10 cellular contexts compared by ENCODE assay signal in genomic region chr11:62245271-62245753, GRCh38. TPM values are rescaled to one million over a fixed set of nuclear protein-coding genes. Genes with fewer than 3 reads are reported as not detected.
DNase-seq lines count a peak whose midpoint lies in the region; ATAC-seq and TF ChIP-seq lines count a peak whose summit lies in the region.
"Had no signal": no experiment of that assay in that cellular context is flagged by ENCODE, and none has a peak within 500 bp of the region (broad histone marks: within the 10 kb centered on the region; RNA-seq: fewer than 3 reads in every experiment).

No MANE protein-coding gene starts in this region.

- peak; percentile 44 for TF ChIP-seq CTCF in Panc1 (IDR thresholded peaks at IDR 0.05)
- TF ChIP-seq CTCF in fibroblast of mammary gland (conservative IDR thresholded peaks at IDR 0.05; ENCODE audit: control insufficient read depth, insufficient read depth, low read depth, low read length) = peak; percentile 19
- no peak for TF ChIP-seq CTCF in testis (IDR thresholded peaks at IDR 0.05)
- TF ChIP-seq CTCF in uterus (IDR thresholded peaks at IDR 0.05) = no peak

- H3K4me1 ChIP-seq in Panc1 (ENCODE audit: control insufficient read depth, insufficient read depth, low read length) = peaks cover 11% of the 10 kb centered on the region
- H3K4me1 ChIP-seq in testis = no peaks in the 10 kb centered on the region
- H3K4me1 ChIP-seq in uterus = no peaks in the 10 kb centered on the region

- peak; percentile 54 for DNase-seq in activated naive CD4-positive, alpha-beta T cell treated with anti-CD3 and anti-CD28 coated beads, Interleukin-2, amount 10 ng/mL, durations not matched to agents 7 days and 5 days
- DNase-seq in activated naive CD4-positive, alpha-beta T cell treated with anti-CD3 and anti-CD28 coated beads, Interleukin-2, amount 50 U/mL, for 16 hours = no peak
- DNase-seq in Panc1 (ENCODE audit: low read depth, low spot score) (no peak), fibroblast of mammary gland (ENCODE audit: low read depth) (peak; percentile 25), testis (peak; percentile 44), uterus (no peak)
- DNase-seq in activated CD8-positive, alpha-beta memory T cell treated with anti-CD3 and anti-CD28 coated beads, Interleukin-2, amount 50 U/mL, for 4 hours = no peak
- DNase-seq: C1 segment of cervical spinal cord had no signal

- CTCF ChIA-PET in activated naive CD4-positive, alpha-beta T cell treated with anti-CD3 and anti-CD28 coated beads, Interleukin-2, amount 10 ng/mL, durations not matched to agents 7 days and 5 days (lab: Charles Lee) = no interaction called here
- CTCF ChIA-PET in Panc1 (lab: Charles Lee) = no interaction called here

- H3K4me1 Mint-ChIP-seq in activated naive CD4-positive, alpha-beta T cell treated with anti-CD3 and anti-CD28 coated beads, Interleukin-2, amount 10 ng/mL, durations not matched to agents 7 days and 5 days = no peaks in the 10 kb centered on the region

- peaks cover 4% of the 10 kb centered on the region; the same call in 1 of the 2 replicates for H3K27me3 ChIP-seq in Panc1 (ENCODE audit: control insufficient read depth, insufficient read depth, low read length)
- H3K27me3 ChIP-seq in testis = no peaks in the 10 kb centered on the region
- H3K27me3 ChIP-seq in uterus = no peaks in the 10 kb centered on the region

- peaks cover 25% of the 10 kb centered on the region for H3K27me3 Mint-ChIP-seq in activated naive CD4-positive, alpha-beta T cell treated with anti-CD3 and anti-CD28 coated beads, Interleukin-2, amount 10 ng/mL, durations not matched to agents 7 days and 5 days

- intact Hi-C loops in Panc1 (cut with micrococcal nuclease; ENCODE audit: unreplicated experiment) = no loop called here
- intact Hi-C loops in testis (cut with DNase I; ENCODE audit: low total_unique reads) = no loop called here
- intact Hi-C loops in uterus (cut with DNase I; ENCODE audit: low total_unique reads) = no loop called here

- TF ChIP-seq POLR2A in testis (IDR thresholded peaks at IDR 0.05) (no peak), uterus (IDR thresholded peaks at IDR 0.05) (no peak)

- H3K4me3 Mint-ChIP-seq in activated naive CD4-positive, alpha-beta T cell treated with anti-CD3 and anti-CD28 coated beads, Interleukin-2, amount 10 ng/mL, durations not matched to agents 7 days and 5 days = no peak overlapping the region

- POLR2A ChIA-PET in Panc1 (lab: Charles Lee) = no interaction called here

- in situ Hi-C loops in Panc1 (cut with HindIII; ENCODE audit: low pct_unique_long_range_greater_than_20kb, low sequenced_read_pairs) = no loop called here

- H3K36me3 ChIP-seq in Panc1 (ENCODE audit: control insufficient read depth, insufficient read depth, low read length) (no peaks in the 10 kb centered on the region), testis (ENCODE audit: low read depth, missing control alignments) (no peaks in the 10 kb centered on the region), uterus (no peaks in the 10 kb centered on the region)

- H3K36me3 Mint-ChIP-seq in activated naive CD4-positive, alpha-beta T cell treated with anti-CD3 and anti-CD28 coated beads, Interleukin-2, amount 10 ng/mL, durations not matched to agents 7 days and 5 days = no peaks in the 10 kb centered on the region

- no peak for ATAC-seq in Panc1
- no peak for ATAC-seq in HG03108 (IDR thresholded peaks at IDR 0.05; ENCODE audit: unreplicated experiment)

- H3K27ac ChIP-seq in Panc1 (ENCODE audit: low read length) = no peak overlapping the region
- no peak overlapping the region for H3K27ac ChIP-seq in testis
- no peak overlapping the region for H3K27ac ChIP-seq in uterus

- no peak overlapping the region for H3K4me3 ChIP-seq in Panc1 (ENCODE audit: low read depth in 2 of 2, low read length in 2 of 2)
- H3K4me3 ChIP-seq in fibroblast of mammary gland (ENCODE audit: control insufficient read depth, low read depth, low read length) = no peak overlapping the region
- H3K4me3 ChIP-seq in testis = no peak overlapping the region
- no peak overlapping the region for H3K4me3 ChIP-seq in uterus

- 10 to 26% methylated on average over 6 of the region's 6 CpGs for WGBS in testis, 2 donors

- peaks cover 7% of the 10 kb centered on the region for H3K9me3 Mint-ChIP-seq in activated naive CD4-positive, alpha-beta T cell treated with anti-CD3 and anti-CD28 coated beads, Interleukin-2, amount 10 ng/mL, durations not matched to agents 7 days and 5 days

- H3K9me3 ChIP-seq in Panc1 (ENCODE audit: control insufficient read depth, insufficient read depth, low read depth, low read length) (no peaks in the 10 kb centered on the region), testis (no peaks in the 10 kb centered on the region), uterus (no peaks in the 10 kb centered on the region)

- BruUV-seq in Panc1 (replicated peaks; lab: Mats Ljungman, UMichigan) = no TSS peak

- H3K27ac Mint-ChIP-seq in activated naive CD4-positive, alpha-beta T cell treated with anti-CD3 and anti-CD28 coated beads, Interleukin-2, amount 10 ng/mL, durations not matched to agents 7 days and 5 days = no peak overlapping the region

RNA-seq across cellular contexts. Expression of gene SCGB1D2, which starts 3.3 kb away (rescaled TPM):
- 0.85 TPM for total RNA-seq in Panc1 (2021; ENCODE audit: unreplicated experiment)
- polyA plus RNA-seq in Panc1 (2012; ENCODE audit: insufficient read length) = 1.4 TPM
- not detected for total RNA-seq in testis
- polyA plus RNA-seq in testis (ENCODE audit: insufficient read depth, low read depth, low replicate concordance) = 2.8 TPM
- total RNA-seq in uterus = 1 to 10 TPM in 1 of 4 donors, not detected in 3; 1.9 TPM
- polyA plus RNA-seq: esophagus had no signal

RNA-seq across cellular contexts. Expression of gene SCGB2A2, which starts 24.6 kb away (rescaled TPM):
- total RNA-seq in Panc1 (2021; ENCODE audit: unreplicated experiment) (not detected), testis (not detected), uterus (not detected)
- polyA plus RNA-seq in Panc1 (2012; ENCODE audit: insufficient read length) = not detected
- 0.86 TPM for polyA plus RNA-seq in testis (ENCODE audit: insufficient read depth, low read depth, low replicate concordance)
- polyA plus RNA-seq: esophagus had no signal

RNA-seq across cellular contexts. Expression of gene SCGB2A1, which starts 36.8 kb away (rescaled TPM):
- total RNA-seq in Panc1 (2021; ENCODE audit: unreplicated experiment) = not detected
- polyA plus RNA-seq in Panc1 (2012; ENCODE audit: insufficient read length) = not detected
- total RNA-seq in testis = not detected
- 10.3 TPM for polyA plus RNA-seq in testis (ENCODE audit: insufficient read depth, low read depth, low replicate concordance)
- 1 to 10 TPM in 1 of 4 donors, not detected in 3; 8.8 TPM for total RNA-seq in uterus

RNA-seq across cellular contexts. Expression of gene SCGB1D4, which starts 53.6 kb away (rescaled TPM):
- total RNA-seq in Panc1 (2021; ENCODE audit: unreplicated experiment) = not detected
- polyA plus RNA-seq in Panc1 (2012; ENCODE audit: insufficient read length) = not detected
- 1 to 10 TPM in 1 of 2 donors, not detected in 1; 1.4 TPM for total RNA-seq in testis
- 48.9 TPM for polyA plus RNA-seq in testis (ENCODE audit: insufficient read depth, low read depth, low replicate concordance)
- 10 to 100 TPM in 1 of 4 donors, 1 to 10 TPM in 1, not detected in 2; 2.0 to 10.6 TPM for total RNA-seq in uterus
- polyA plus RNA-seq: esophagus had no signal

RNA-seq across cellular contexts. Expression of gene SCGB1D1, which starts 55.3 kb away (rescaled TPM):
- total RNA-seq in Panc1 (2021; ENCODE audit: unreplicated experiment) (not detected), testis (not detected), uterus (not detected)
- not detected for polyA plus RNA-seq in Panc1 (2012; ENCODE audit: insufficient read length)
- not detected for polyA plus RNA-seq in testis (ENCODE audit: insufficient read depth, low read depth, low replicate concordance)
- polyA plus RNA-seq: esophagus had no signal

Comparison
In these comparisons a context has a peak if more than half of its experiments do, and no peak if none do; other contexts are left out.
1. DNase-seq: peak in activated naive CD4-positive, alpha-beta T cell treated with anti-CD3 and anti-CD28 coated beads, Interleukin-2, amount 10 ng/mL, durations not matched to agents 7 days and 5 days (single experiment), fibroblast of mammary gland (single experiment) and testis (single experiment); none in activated naive CD4-positive, alpha-beta T cell treated with anti-CD3 and anti-CD28 coated beads, Interleukin-2, amount 50 U/mL, for 16 hours (single experiment), Panc1 (single experiment), uterus (0 of 2) and activated CD8-positive, alpha-beta memory T cell treated with anti-CD3 and anti-CD28 coated beads, Interleukin-2, amount 50 U/mL, for 4 hours (single experiment).
2. CTCF ChIP-seq: peak in Panc1 (single experiment) and fibroblast of mammary gland (single experiment); none in testis (0 of 3) and uterus (0 of 4).